In the genomic region with DNA sequence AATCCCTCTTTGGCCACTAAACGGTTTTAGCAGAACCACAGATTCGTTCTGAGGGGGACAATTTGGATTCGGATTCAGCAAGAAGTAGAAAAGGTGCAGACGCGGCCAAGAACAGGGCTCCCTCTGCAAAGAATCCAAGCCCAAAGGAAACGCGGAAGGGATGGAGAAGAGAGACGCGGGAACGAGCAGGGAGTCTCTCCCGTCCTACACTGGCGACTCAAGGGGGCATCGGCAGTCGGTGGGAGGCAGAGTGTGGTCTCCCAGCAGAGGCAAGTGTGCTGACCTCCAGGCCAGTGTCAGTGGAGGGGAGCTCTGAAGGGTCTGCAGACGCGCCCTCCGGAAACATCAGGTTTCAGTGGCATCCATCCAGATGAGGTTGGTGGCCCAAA, we compare ENCODE assay signal across 1 cellular context.
TF ChIP-seq lines count a peak whose summit lies in the region.

No MANE protein-coding gene starts in this region.

TF ChIP-seq in H1, 55 proteins besides CTCF, POLR2A, EP300 and RAD21:
- TF ChIP-seq ASH2L (IDR thresholded peaks at IDR 0.05; ENCODE audit: low read length) (peak; percentile 86), RXRA (IDR thresholded peaks at IDR 0.05; ENCODE audit: insufficient read depth, low read depth, low read length) (no peak), CTBP2 (IDR thresholded peaks at IDR 0.05; ENCODE audit: borderline replicate concordance, insufficient read depth, insufficient read length, low read length) (peak; percentile 61), HDAC2 (IDR thresholded peaks at IDR 0.05; ENCODE audit: borderline replicate concordance in 1 of 2, low read depth in 2 of 2, low read length in 2 of 2) (no peak), PHF8 (conservative IDR thresholded peaks at IDR 0.05; ENCODE audit: low read depth, low read length) (0 out of 2 replicates have a peak, but pooled peaks have one; percentile 13), RNF2 (IDR thresholded peaks at IDR 0.05; ENCODE audit: borderline replicate concordance, low read depth, low read length, missing control alignments, poor library complexity, severe bottlenecking) (peak; percentile 79)
- TF ChIP-seq, protein P1, sequence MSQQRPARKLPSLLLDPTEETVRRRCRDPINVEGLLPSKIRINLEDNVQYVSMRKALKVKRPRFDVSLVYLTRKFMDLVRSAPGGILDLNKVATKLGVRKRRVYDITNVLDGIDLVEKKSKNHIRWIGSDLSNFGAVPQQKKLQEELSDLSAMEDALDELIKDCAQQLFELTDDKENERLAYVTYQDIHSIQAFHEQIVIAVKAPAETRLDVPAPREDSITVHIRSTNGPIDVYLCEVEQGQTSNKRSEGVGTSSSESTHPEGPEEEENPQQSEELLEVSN (IDR thresholded peaks at IDR 0.05) = no peak
